8 cellular contexts compared by ENCODE assay signal in the genomic region with DNA sequence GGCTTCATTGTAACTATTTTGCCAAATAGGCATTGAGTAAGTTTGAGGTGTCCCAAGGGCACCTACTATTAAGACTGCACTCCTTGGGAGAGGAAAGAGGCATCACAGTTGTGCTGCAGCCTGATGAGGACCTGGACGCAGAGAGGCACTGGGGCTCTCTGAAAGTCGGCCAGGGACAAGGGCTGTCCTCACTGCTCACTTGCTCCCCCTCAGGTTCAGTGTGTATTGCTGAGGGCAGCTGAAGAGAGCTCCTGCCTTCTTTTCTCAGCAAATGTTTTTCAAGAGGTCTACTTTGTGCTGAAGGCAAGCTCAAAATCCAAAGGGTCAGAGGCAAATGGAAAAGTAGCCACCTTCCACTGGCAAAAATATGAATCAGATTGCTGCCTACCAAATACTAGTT.
DNase-seq lines count a peak whose midpoint lies in the region; ATAC-seq, FAIRE-seq and TF ChIP-seq lines count a peak whose summit lies in the region.

No MANE protein-coding gene starts in this region.

- no peaks in the 10 kb centered on the region for H3K36me3 ChIP-seq in bronchial epithelial cell (ENCODE audit: control insufficient read depth, insufficient read depth, low read length)

- H3K36me3 Mint-ChIP-seq in neural crest cell (ENCODE audit: low read depth), result no peaks in the 10 kb centered on the region

- H3K9me3 Mint-ChIP-seq in neural crest cell, result no peaks in the 10 kb centered on the region

- ATAC-seq in GM21576 (IDR thresholded peaks at IDR 0.05; ENCODE audit: unreplicated experiment), result peak; percentile 92

- H3K27me3 Mint-ChIP-seq in neural crest cell (ENCODE audit: low read depth), result no peaks in the 10 kb centered on the region

- no peak overlapping the region for H3K27ac Mint-ChIP-seq in neural crest cell (ENCODE audit: unreplicated experiment)

- H3K4me3 Mint-ChIP-seq in neural crest cell, result no peak overlapping the region

- FAIRE-seq in bronchial epithelial cell (lab: Jason Lieb, UNC), result no peak

- DNase-seq in bronchial epithelial cell (ENCODE audit: low read depth), result peak; percentile 17
- peak; percentile 41 for DNase-seq in neural crest cell (ENCODE audit: low read depth, low spot score)
- DNase-seq in activated effector memory CD4-positive, alpha-beta T cell treated with Interleukin-2 at 50 U/mL for 16 hours, result no peak
- DNase-seq in ureter (ENCODE audit: low spot score), result no peak
- no peak for DNase-seq in activated gamma-delta T cell treated with Interleukin-2 at 50 U/mL for 16 hours

- TF ChIP-seq CTCF in GM12872 (IDR thresholded peaks at IDR 0.05; ENCODE audit: insufficient read depth, low read depth, low read length), result peak; percentile 59
- 0 out of 2 replicates have a peak, but pooled peaks have one; percentile 37 for TF ChIP-seq CTCF in LNCAP (IDR thresholded peaks at IDR 0.05)
- peak; percentile 51 for TF ChIP-seq CTCF in bronchial epithelial cell (IDR thresholded peaks at IDR 0.05; ENCODE audit: insufficient read depth, low read length, severe bottlenecking)
- peak; percentile 66 for TF ChIP-seq CTCF in neural crest cell (conservative IDR thresholded peaks at IDR 0.05)

- H3K27me3 ChIP-seq in bronchial epithelial cell (ENCODE audit: control insufficient read depth, insufficient read depth, low read length), result no peaks in the 10 kb centered on the region

- H3K4me3 ChIP-seq in bronchial epithelial cell (ENCODE audit: low read depth, low read length), result no peak overlapping the region

- no peaks in the 10 kb centered on the region for H3K4me1 Mint-ChIP-seq in neural crest cell

Comparison
In these comparisons a context has a peak if more than half of its experiments do, and no peak if none do; other contexts are left out.
1. DNase-seq: peak in bronchial epithelial cell (single experiment) and neural crest cell (single experiment); none in activated effector memory CD4-positive, alpha-beta T cell treated with Interleukin-2 at 50 U/mL for 16 hours (single experiment), ureter (single experiment) and activated gamma-delta T cell treated with Interleukin-2 at 50 U/mL for 16 hours (single experiment).
2. Peak in every context shown above with its lines, with median percentiles within 50 percentile points of each other: CTCF ChIP-seq.